Comparison of ENCODE assay signal across 25 cellular contexts in the genomic region with DNA sequence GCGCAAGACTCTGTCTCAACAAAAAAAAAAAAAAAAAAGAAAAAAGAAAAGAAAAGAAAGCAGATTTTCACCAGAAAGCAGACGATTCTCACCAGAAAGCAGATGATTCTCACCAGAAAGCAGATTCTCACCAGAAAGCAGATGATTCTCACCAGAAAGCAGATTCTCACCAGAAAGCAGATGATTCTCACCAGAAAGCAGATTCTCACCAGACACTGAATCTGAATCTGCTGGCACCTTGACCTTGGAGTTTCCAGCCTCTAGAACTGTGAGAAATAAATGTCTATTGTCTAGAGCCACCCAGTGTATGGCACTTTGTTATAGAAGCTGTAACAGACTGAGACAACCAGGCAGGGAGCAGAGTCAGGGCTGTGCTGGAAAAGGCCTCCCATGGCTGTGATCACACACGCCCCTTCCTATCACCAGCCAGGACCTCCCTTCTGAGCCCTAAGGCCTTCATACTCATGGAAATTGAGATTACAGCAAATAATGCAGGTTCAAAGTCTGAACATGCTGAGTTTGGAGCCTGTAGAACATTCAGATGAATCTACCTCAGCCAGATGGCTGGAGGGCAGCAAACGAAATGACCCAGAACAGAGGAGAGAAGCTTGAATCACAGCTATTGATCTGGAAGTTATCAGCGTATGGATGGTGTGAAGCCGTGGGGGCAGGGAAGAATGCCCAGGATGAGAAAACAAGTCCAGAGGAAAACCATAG.
A peak's percentile ranks its signal among the peaks of the same experiment; 100 is the strongest.
DNase-seq lines count a peak whose midpoint lies in the region; ATAC-seq and TF ChIP-seq lines count a peak whose summit lies in the region.
"Had no signal": no experiment of that assay in that cellular context is flagged by ENCODE, and none has a peak within 500 bp of the region (broad histone marks: within the 10 kb centered on the region; RNA-seq: fewer than 3 reads in every experiment).

No MANE protein-coding gene starts in this region.

- no peaks in the 10 kb centered on the region for H4K20me1 ChIP-seq in neural progenitor cell (ENCODE audit: low read depth)
- H4K20me1 ChIP-seq: BLaER1 had no signal

- H3F3A ChIP-seq in neural progenitor cell (ENCODE audit: low read depth), result no peaks in the 10 kb centered on the region

- no peak for ATAC-seq in stimulated activated naive CD8-positive, alpha-beta T cell treated with anti-CD3 and anti-CD28 coated beads, Interleukin-15, Interleukin-2, amounts not matched to agents 100 U/mL and 50 U/mL, for 24 hours
- no peak for ATAC-seq in gastrocnemius medialis
- ATAC-seq: Right ventricle myocardium inferior had no signal

- H3K79me2 ChIP-seq in neural progenitor cell (ENCODE audit: low read depth), result no peaks in the 10 kb centered on the region

- TF ChIP-seq CTCF in Caco-2 (IDR thresholded peaks at IDR 0.05; ENCODE audit: insufficient read depth in 1 of 2, low read depth in 1 of 2, low read length in 1 of 2, severe bottlenecking in 1 of 2, unreplicated experiment in 1 of 2), result no peak
- TF ChIP-seq CTCF in neural progenitor cell (IDR thresholded peaks at IDR 0.05), result no peak
- no peak for TF ChIP-seq CTCF in gastrocnemius medialis (IDR thresholded peaks at IDR 0.05 in 4 of 5, conservative IDR thresholded peaks at IDR 0.05 in 1 of 5)

- no peak overlapping the region for H2AFZ ChIP-seq in neural progenitor cell (replicated peaks)
- H2AFZ ChIP-seq: PC-9 had no signal

- H3K9me3 ChIP-seq in Caco-2, result no peaks in the 10 kb centered on the region
- H3K9me3 ChIP-seq in neural progenitor cell (ENCODE audit: low read depth), result no peaks in the 10 kb centered on the region
- no peaks in the 10 kb centered on the region for H3K9me3 ChIP-seq in gastrocnemius medialis
- H3K9me3 ChIP-seq: BLaER1, MG63 had no signal

- H3K27ac Mint-ChIP-seq in Caco-2 (ENCODE audit: unreplicated experiment) (peak overlapping the region; percentile 27), neural progenitor cell (peak overlapping the region; percentile 15)
- H3K27ac Mint-ChIP-seq: CD4-positive, alpha-beta T cell had no signal

- peaks cover 10% of the 10 kb centered on the region for H3K4me1 Mint-ChIP-seq in Caco-2 (ENCODE audit: low read depth, unreplicated experiment)
- H3K4me1 Mint-ChIP-seq in neural progenitor cell, result peaks cover 6% of the 10 kb centered on the region

- in situ Hi-C loops in gastrocnemius medialis (cut with MboI; ENCODE audit: low sequenced_read_pairs in 4 of 4), result no loop called here

- H3K9ac ChIP-seq in neural progenitor cell, result no peak overlapping the region
- H3K9ac ChIP-seq: BLaER1 had no signal

- peaks cover 5% of the 10 kb centered on the region for H3K36me3 Mint-ChIP-seq in Caco-2 (ENCODE audit: insufficient read depth, unreplicated experiment)
- H3K36me3 Mint-ChIP-seq in neural progenitor cell, result no peaks in the 10 kb centered on the region

- H3K27ac ChIP-seq in neural progenitor cell, result no peak overlapping the region
- H3K27ac ChIP-seq in gastrocnemius medialis, result no peak overlapping the region
- H3K27ac ChIP-seq: BLaER1, PC-9, SJSA1 had no signal

- H3K36me3 ChIP-seq in Caco-2 (ENCODE audit: control insufficient read depth, insufficient read depth, low read length), result no peaks in the 10 kb centered on the region
- no peaks in the 10 kb centered on the region for H3K36me3 ChIP-seq in neural progenitor cell
- no peaks in the 10 kb centered on the region for H3K36me3 ChIP-seq in gastrocnemius medialis
- H3K36me3 ChIP-seq: BLaER1, MG63, SJSA1 had no signal

- intact Hi-C loops in Caco-2 (cut with micrococcal nuclease; ENCODE audit: unreplicated experiment), result no loop called here
- intact Hi-C loops in gastrocnemius medialis (cut with DNase I; ENCODE audit: low total_unique reads), result no loop called here

- no peaks in the 10 kb centered on the region for H3K27me3 ChIP-seq in Caco-2 (replicated peaks; ENCODE audit: control insufficient read depth, insufficient read depth, low read length)
- H3K27me3 ChIP-seq in neural progenitor cell, result no peaks in the 10 kb centered on the region
- H3K27me3 ChIP-seq in gastrocnemius medialis, result no peaks in the 10 kb centered on the region
- H3K27me3 ChIP-seq: BLaER1, MG63 had no signal

- no TSS peak for BruUV-seq in Caco-2 (replicated peaks; lab: Mats Ljungman, UMichigan)

- H3K4me1 ChIP-seq in Caco-2, result peaks cover 11% of the 10 kb centered on the region
- no peaks in the 10 kb centered on the region for H3K4me1 ChIP-seq in neural progenitor cell
- no peaks in the 10 kb centered on the region for H3K4me1 ChIP-seq in gastrocnemius medialis
- H3K4me1 ChIP-seq: BLaER1, SJSA1 had no signal

- H3K4me3 Mint-ChIP-seq in Caco-2 (ENCODE audit: unreplicated experiment), result peak overlapping the region; percentile 18
- no peak overlapping the region for H3K4me3 Mint-ChIP-seq in neural progenitor cell
- H3K4me3 Mint-ChIP-seq: CD4-positive, alpha-beta T cell had no signal

- DNase-seq in Caco-2 (peak; percentile 48 to 63), NCI-H69 (lab: John Stamatoyannopoulos, UW) (peak; percentile 84), islet precursor cell (peak; percentile 64), neural progenitor cell (ENCODE audit: low spot score) (no peak), gastrocnemius medialis (no peak), DMS79 treated with DMSO at 0.1 percent for 48 hours (lab: John Stamatoyannopoulos, UW) (no peak)
- no peak for DNase-seq in stimulated activated naive CD8-positive, alpha-beta T cell treated with anti-CD3 and anti-CD28 coated beads, Interleukin-15, Interleukin-2, amounts not matched to agents 100 U/mL and 50 U/mL, for 24 hours
- no peak for DNase-seq in activated naive CD4-positive, alpha-beta T cell (lab: John Stamatoyannopoulos, UW)
- DNase-seq: CD4-positive, alpha-beta T cell; DMS53; GDM1; IMR-90; KG1; MG63; NCI-H1105 treated with DMSO at 0.1 percent for 48 hours; NCI-H146; NCI-H1930; NCI-H2107; NCI-H524; NCI-H82; NK-92 treated with Interleukin-12 subunit alpha and Interleukin-12 subunit beta, amount 100 ng/mL, for 24 hours; PC-9 had no signal

- POLR2A ChIA-PET in Caco-2 (lab: Charles Lee), result no interaction called here

- no peaks in the 10 kb centered on the region for H3K9me3 Mint-ChIP-seq in Caco-2 (ENCODE audit: unreplicated experiment)
- no peaks in the 10 kb centered on the region for H3K9me3 Mint-ChIP-seq in neural progenitor cell
- H3K9me3 Mint-ChIP-seq: CD4-positive, alpha-beta T cell had no signal

- H3K4me2 ChIP-seq in neural progenitor cell, result no peak overlapping the region
- H3K4me2 ChIP-seq: BLaER1, PC-9 had no signal

- CTCF ChIA-PET in Caco-2 (lab: Charles Lee), result no interaction called here

- no peak for TF ChIP-seq POLR2A in gastrocnemius medialis (IDR thresholded peaks at IDR 0.05)

- H3K27me3 Mint-ChIP-seq in Caco-2 (ENCODE audit: insufficient read depth, unreplicated experiment) (no peaks in the 10 kb centered on the region), neural progenitor cell (ENCODE audit: insufficient read depth, low read depth) (peaks cover 6% of the 10 kb centered on the region)
- H3K27me3 Mint-ChIP-seq: CD4-positive, alpha-beta T cell had no signal

- no peak overlapping the region for H3K4me3 ChIP-seq in Caco-2 (ENCODE audit: low read depth, low read length)
- no peak overlapping the region for H3K4me3 ChIP-seq in neural progenitor cell
- no peak overlapping the region for H3K4me3 ChIP-seq in gastrocnemius medialis
- H3K4me3 ChIP-seq: BLaER1, MG63, PC-9, SJSA1 had no signal

Comparison
In these comparisons a context has a peak if more than half of its experiments do, and no peak if none do; other contexts are left out.
1. DNase-seq: peak in Caco-2 (2 of 2), NCI-H69 (single experiment) and islet precursor cell (single experiment); none in neural progenitor cell (single experiment), stimulated activated naive CD8-positive, alpha-beta T cell treated with anti-CD3 and anti-CD28 coated beads, Interleukin-15, Interleukin-2, amounts not matched to agents 100 U/mL and 50 U/mL, for 24 hours (single experiment), activated naive CD4-positive, alpha-beta T cell (0 of 4), gastrocnemius medialis (0 of 2) and DMS79 treated with DMSO at 0.1 percent for 48 hours (single experiment).